In the genomic region with DNA sequence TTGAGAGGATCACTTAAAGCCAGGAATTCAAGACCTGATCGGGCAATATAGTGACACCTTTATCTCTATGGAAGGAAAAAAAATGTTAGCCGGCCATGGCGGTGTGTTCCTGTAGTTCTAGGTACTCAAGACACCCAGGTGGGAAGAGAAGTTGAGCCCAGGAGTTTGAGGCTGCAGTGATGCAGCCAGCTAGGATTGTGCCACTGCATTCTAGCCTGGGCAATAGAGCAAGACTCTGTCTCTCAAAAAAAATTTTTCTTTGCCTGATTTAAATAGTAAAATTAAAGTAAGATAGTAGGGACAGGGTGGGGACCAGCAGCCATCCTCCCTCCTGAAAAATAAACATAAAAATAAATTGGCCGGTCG, we compare ENCODE assay signal across 1 cellular context.
A peak's percentile ranks its signal among the peaks of the same experiment; 100 is the strongest.
TF ChIP-seq lines count a peak whose summit lies in the region.

No MANE protein-coding gene starts in this region.

TF ChIP-seq in H1, 55 proteins besides CTCF, POLR2A, EP300 and RAD21:
- TF ChIP-seq, protein P1, sequence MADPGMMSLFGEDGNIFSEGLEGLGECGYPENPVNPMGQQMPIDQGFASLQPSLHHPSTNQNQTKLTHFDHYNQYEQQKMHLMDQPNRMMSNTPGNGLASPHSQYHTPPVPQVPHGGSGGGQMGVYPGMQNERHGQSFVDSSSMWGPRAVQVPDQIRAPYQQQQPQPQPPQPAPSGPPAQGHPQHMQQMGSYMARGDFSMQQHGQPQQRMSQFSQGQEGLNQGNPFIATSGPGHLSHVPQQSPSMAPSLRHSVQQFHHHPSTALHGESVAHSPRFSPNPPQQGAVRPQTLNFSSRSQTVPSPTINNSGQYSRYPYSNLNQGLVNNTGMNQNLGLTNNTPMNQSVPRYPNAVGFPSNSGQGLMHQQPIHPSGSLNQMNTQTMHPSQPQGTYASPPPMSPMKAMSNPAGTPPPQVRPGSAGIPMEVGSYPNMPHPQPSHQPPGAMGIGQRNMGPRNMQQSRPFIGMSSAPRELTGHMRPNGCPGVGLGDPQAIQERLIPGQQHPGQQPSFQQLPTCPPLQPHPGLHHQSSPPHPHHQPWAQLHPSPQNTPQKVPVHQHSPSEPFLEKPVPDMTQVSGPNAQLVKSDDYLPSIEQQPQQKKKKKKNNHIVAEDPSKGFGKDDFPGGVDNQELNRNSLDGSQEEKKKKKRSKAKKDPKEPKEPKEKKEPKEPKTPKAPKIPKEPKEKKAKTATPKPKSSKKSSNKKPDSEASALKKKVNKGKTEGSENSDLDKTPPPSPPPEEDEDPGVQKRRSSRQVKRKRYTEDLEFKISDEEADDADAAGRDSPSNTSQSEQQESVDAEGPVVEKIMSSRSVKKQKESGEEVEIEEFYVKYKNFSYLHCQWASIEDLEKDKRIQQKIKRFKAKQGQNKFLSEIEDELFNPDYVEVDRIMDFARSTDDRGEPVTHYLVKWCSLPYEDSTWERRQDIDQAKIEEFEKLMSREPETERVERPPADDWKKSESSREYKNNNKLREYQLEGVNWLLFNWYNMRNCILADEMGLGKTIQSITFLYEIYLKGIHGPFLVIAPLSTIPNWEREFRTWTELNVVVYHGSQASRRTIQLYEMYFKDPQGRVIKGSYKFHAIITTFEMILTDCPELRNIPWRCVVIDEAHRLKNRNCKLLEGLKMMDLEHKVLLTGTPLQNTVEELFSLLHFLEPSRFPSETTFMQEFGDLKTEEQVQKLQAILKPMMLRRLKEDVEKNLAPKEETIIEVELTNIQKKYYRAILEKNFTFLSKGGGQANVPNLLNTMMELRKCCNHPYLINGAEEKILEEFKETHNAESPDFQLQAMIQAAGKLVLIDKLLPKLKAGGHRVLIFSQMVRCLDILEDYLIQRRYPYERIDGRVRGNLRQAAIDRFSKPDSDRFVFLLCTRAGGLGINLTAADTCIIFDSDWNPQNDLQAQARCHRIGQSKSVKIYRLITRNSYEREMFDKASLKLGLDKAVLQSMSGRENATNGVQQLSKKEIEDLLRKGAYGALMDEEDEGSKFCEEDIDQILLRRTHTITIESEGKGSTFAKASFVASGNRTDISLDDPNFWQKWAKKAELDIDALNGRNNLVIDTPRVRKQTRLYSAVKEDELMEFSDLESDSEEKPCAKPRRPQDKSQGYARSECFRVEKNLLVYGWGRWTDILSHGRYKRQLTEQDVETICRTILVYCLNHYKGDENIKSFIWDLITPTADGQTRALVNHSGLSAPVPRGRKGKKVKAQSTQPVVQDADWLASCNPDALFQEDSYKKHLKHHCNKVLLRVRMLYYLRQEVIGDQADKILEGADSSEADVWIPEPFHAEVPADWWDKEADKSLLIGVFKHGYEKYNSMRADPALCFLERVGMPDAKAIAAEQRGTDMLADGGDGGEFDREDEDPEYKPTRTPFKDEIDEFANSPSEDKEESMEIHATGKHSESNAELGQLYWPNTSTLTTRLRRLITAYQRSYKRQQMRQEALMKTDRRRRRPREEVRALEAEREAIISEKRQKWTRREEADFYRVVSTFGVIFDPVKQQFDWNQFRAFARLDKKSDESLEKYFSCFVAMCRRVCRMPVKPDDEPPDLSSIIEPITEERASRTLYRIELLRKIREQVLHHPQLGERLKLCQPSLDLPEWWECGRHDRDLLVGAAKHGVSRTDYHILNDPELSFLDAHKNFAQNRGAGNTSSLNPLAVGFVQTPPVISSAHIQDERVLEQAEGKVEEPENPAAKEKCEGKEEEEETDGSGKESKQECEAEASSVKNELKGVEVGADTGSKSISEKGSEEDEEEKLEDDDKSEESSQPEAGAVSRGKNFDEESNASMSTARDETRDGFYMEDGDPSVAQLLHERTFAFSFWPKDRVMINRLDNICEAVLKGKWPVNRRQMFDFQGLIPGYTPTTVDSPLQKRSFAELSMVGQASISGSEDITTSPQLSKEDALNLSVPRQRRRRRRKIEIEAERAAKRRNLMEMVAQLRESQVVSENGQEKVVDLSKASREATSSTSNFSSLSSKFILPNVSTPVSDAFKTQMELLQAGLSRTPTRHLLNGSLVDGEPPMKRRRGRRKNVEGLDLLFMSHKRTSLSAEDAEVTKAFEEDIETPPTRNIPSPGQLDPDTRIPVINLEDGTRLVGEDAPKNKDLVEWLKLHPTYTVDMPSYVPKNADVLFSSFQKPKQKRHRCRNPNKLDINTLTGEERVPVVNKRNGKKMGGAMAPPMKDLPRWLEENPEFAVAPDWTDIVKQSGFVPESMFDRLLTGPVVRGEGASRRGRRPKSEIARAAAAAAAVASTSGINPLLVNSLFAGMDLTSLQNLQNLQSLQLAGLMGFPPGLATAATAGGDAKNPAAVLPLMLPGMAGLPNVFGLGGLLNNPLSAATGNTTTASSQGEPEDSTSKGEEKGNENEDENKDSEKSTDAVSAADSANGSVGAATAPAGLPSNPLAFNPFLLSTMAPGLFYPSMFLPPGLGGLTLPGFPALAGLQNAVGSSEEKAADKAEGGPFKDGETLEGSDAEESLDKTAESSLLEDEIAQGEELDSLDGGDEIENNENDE (IDR thresholded peaks at IDR 0.05; ENCODE audit: insufficient replicate concordance, low read length), result no peak
- TF ChIP-seq, protein P2, sequence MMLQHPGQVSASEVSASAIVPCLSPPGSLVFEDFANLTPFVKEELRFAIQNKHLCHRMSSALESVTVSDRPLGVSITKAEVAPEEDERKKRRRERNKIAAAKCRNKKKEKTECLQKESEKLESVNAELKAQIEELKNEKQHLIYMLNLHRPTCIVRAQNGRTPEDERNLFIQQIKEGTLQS (IDR thresholded peaks at IDR 0.05; ENCODE audit: insufficient read depth, low read depth, low read length), result no peak
- TF ChIP-seq KDM1A (IDR thresholded peaks at IDR 0.05; ENCODE audit: borderline replicate concordance, low read length), result peak; percentile 37; the same call in 1 of the 2 replicates
- no peak for TF ChIP-seq BRCA1 (IDR thresholded peaks at IDR 0.05; ENCODE audit: low read depth, low read length)
